Comparison of ENCODE assay signal across 20 cellular contexts in genomic region chr10:34235164-34235832, GRCh38.
A peak's percentile ranks its signal among the peaks of the same experiment; 100 is the strongest.
DNase-seq lines count a peak whose midpoint lies in the region; ATAC-seq and TF ChIP-seq lines count a peak whose summit lies in the region.
"Had no signal": no experiment of that assay in that cellular context is flagged by ENCODE, and none has a peak within 500 bp of the region (broad histone marks: within the 10 kb centered on the region; RNA-seq: fewer than 3 reads in every experiment).

No MANE protein-coding gene starts in this region.

- no peaks in the 10 kb centered on the region for H4K20me1 ChIP-seq in IMR-90 (ENCODE audit: insufficient read depth, low read length)
- H4K20me1 ChIP-seq: BLaER1 treated with 17β-estradiol and CSF1 and Interleukin-3, amounts not matched to agents 10 nM and 100 nM had no signal

- no peak overlapping the region for H3K23ac ChIP-seq in IMR-90 (ENCODE audit: low read depth, low read length)

- in situ Hi-C loops in IMR-90 (cut with MboI; ENCODE audit: low sequenced_read_pairs) = no loop called here
- in situ Hi-C loops in KBM-7 (cut with MboI; ENCODE audit: low pct_unique_long_range_greater_than_20kb, low sequenced_read_pairs) = no loop called here

- intact Hi-C loops in IMR-90 (cut with micrococcal nuclease) = no loop called here
- intact Hi-C loops in CD4-positive, alpha-beta T cell (cut with DNase I, micrococcal nuclease) = no loop called here

- no peak overlapping the region for H3K27ac Mint-ChIP-seq in CD4-positive, alpha-beta T cell
- H3K27ac Mint-ChIP-seq: endodermal cell, H9, IgD-negative memory B cell had no signal

- no peak overlapping the region for H3K4ac ChIP-seq in IMR-90 (ENCODE audit: low read depth, low read length)

- no peak overlapping the region for H3K4me3 Mint-ChIP-seq in CD4-positive, alpha-beta T cell
- H3K4me3 Mint-ChIP-seq: endodermal cell, H9, IgD-negative memory B cell had no signal

- no peaks in the 10 kb centered on the region for H3K79me1 ChIP-seq in IMR-90 (ENCODE audit: low read depth in 1 of 2, low read length in 2 of 2)

- H2AK9ac ChIP-seq in IMR-90 (replicated peaks; ENCODE audit: low read depth, low read length, poor library complexity) = no peak overlapping the region

- H4K8ac ChIP-seq in IMR-90 (ENCODE audit: low read depth in 2 of 2, low read length in 2 of 2) = no peak overlapping the region

- no peak overlapping the region for H3K18ac ChIP-seq in IMR-90 (ENCODE audit: low read depth, low read length)

- H2BK120ac ChIP-seq in IMR-90 (ENCODE audit: low read depth, low read length) = no peak overlapping the region

- H3K9ac ChIP-seq in IMR-90 (ENCODE audit: low read depth, low read length) = no peak overlapping the region
- H3K9ac ChIP-seq: BLaER1 treated with 17β-estradiol and CSF1 and Interleukin-3, amounts not matched to agents 10 nM and 100 nM had no signal

- TF ChIP-seq CTCF in IMR-90 (conservative IDR thresholded peaks at IDR 0.05; ENCODE audit: low read depth, low read length) = no peak
- TF ChIP-seq CTCF in RWPE1 (conservative IDR thresholded peaks at IDR 0.05; ENCODE audit: low read depth) = no peak
- no peak for TF ChIP-seq CTCF in CD4-positive, alpha-beta T cell (IDR thresholded peaks at IDR 0.05)
- TF ChIP-seq CTCF in omental fat pad (IDR thresholded peaks at IDR 0.05) = no peak

- no TSS peak for BruUV-seq in IMR-90 (replicated peaks; lab: Mats Ljungman, UMichigan)

- no peak overlapping the region for H2BK5ac ChIP-seq in IMR-90 (ENCODE audit: low read depth, low read length, poor library complexity, severe bottlenecking)

- CTCF ChIA-PET in IMR-90 (lab: Yijun Ruan, JAX) (no interaction called here), RWPE1 (lab: Yijun Ruan, JAX) (interaction anchor here (0.6 kb wide), 2 partner anchors 14 to 1630 kb away, joined by 3 to 4 read pairs; no protein-coding TSS in a partner anchor)
- CTCF ChIA-PET in CD4-positive, alpha-beta T cell (lab: Charles Lee) = no interaction called here

- H3K36me3 ChIP-seq in IMR-90 (ENCODE audit: control insufficient read depth, insufficient read depth, low read length) = no peaks in the 10 kb centered on the region
- H3K36me3 ChIP-seq: BLaER1 treated with 17β-estradiol and CSF1 and Interleukin-3, amounts not matched to agents 10 nM and 100 nM had no signal

- peak overlapping the region; percentile 19; the same call in 1 of the 2 replicates for H3K4me2 ChIP-seq in IMR-90 (ENCODE audit: low read depth, low read length)

- H4K91ac ChIP-seq in IMR-90 (ENCODE audit: insufficient read depth, low read depth, low read length) = no peak overlapping the region

- H2AK5ac ChIP-seq in IMR-90 (ENCODE audit: low read depth, low read length) = no peak overlapping the region

- H3K9me3 Mint-ChIP-seq in CD4-positive, alpha-beta T cell = no peaks in the 10 kb centered on the region
- H3K9me3 Mint-ChIP-seq: endodermal cell, H9, IgD-negative memory B cell had no signal

- dilution Hi-C loops in IMR-90 (cut with HindIII; ENCODE audit: low sequenced_read_pairs, unreplicated experiment) = no loop called here

- no peak for ATAC-seq in IMR-90 (ENCODE audit: low read depth)
- ATAC-seq in CD4-positive, alpha-beta T cell (ENCODE audit: poor library complexity) = no peak
- no peak for ATAC-seq in GM18907 (IDR thresholded peaks at IDR 0.05; ENCODE audit: unreplicated experiment)
- no peak for ATAC-seq in omental fat pad (ENCODE audit: low FRiP score)

- no peak overlapping the region for H3K56ac ChIP-seq in IMR-90 (ENCODE audit: extremely low read depth, insufficient read depth, low read length)

- no peak overlapping the region for H3K14ac ChIP-seq in IMR-90 (replicated peaks; ENCODE audit: low read depth, low read length)

- POLR2A ChIA-PET in IMR-90 (lab: Charles Lee; ENCODE audit: unreplicated experiment) (interaction anchor here (0.5 kb wide), 1 partner anchor 14 kb away, joined by 3 read pairs; no protein-coding TSS in a partner anchor), RWPE1 (lab: Yijun Ruan, JAX; ENCODE audit: low non-redundant PET) (no interaction called here)
- POLR2A ChIA-PET in CD4-positive, alpha-beta T cell (lab: Charles Lee) = no interaction called here

- H3K4me1 Mint-ChIP-seq in CD4-positive, alpha-beta T cell (ENCODE audit: low read depth) = no peaks in the 10 kb centered on the region
- H3K4me1 Mint-ChIP-seq: IgD-negative memory B cell had no signal

- no peak overlapping the region for H2AFZ ChIP-seq in IMR-90 (replicated peaks; ENCODE audit: low read length, poor library complexity)

- no peaks in the 10 kb centered on the region for H3K36me3 Mint-ChIP-seq in CD4-positive, alpha-beta T cell (ENCODE audit: low read depth)

- H3K9me1 ChIP-seq in IMR-90 (ENCODE audit: insufficient read depth, low read length) = no peaks in the 10 kb centered on the region

- peak; percentile 85 for DNase-seq in DMS53 (lab: John Stamatoyannopoulos, UW)
- peak; percentile 83 for DNase-seq in IMR-90
- DNase-seq in RWPE1 (ENCODE audit: low spot score) = peak; percentile 64
- DNase-seq in glomerular visceral epithelial cell (ENCODE audit: extremely low spot score) = peak; percentile 58
- no peak for DNase-seq in KBM-7
- DNase-seq in CD4-positive, alpha-beta T cell = no peak
- DNase-seq in omental fat pad (ENCODE audit: low spot score) = no peak
- DNase-seq: activated CD4-positive, CD25-positive, alpha-beta regulatory T cell; activated T-cell treated with anti-CD3 and anti-CD28 coated beads, Interleukin-2, amount 50 U/mL, for 48 hours; anterior cingulate cortex; endodermal cell; H9; hippocampal formation; NCI-H446; stimulated activated CD4-positive, alpha-beta T cell treated with anti-CD3 and anti-CD28 coated beads, Interleukin-2, amount 100 ng/mL, for 48 hours; stimulated activated naive CD4-positive, alpha-beta T cell had no signal

- H3K4me1 ChIP-seq in IMR-90 (ENCODE audit: control insufficient read depth, insufficient read depth, low read length) = peaks cover 5% of the 10 kb centered on the region

- no peaks in the 10 kb centered on the region for H3K27me3 ChIP-seq in IMR-90 (ENCODE audit: control insufficient read depth, insufficient read depth, low read length)
- H3K27me3 ChIP-seq in CD4-positive, alpha-beta T cell (ENCODE audit: control insufficient read depth, insufficient read depth, low read length) = no peaks in the 10 kb centered on the region
- H3K27me3 ChIP-seq: BLaER1 treated with 17β-estradiol and CSF1 and Interleukin-3, amounts not matched to agents 10 nM and 100 nM had no signal

- H4K5ac ChIP-seq in IMR-90 (ENCODE audit: low read depth, low read length) = no peak overlapping the region

- no peak for TF ChIP-seq RAD21 in IMR-90 (IDR thresholded peaks at IDR 0.05; ENCODE audit: low read length)

- WGBS in IMR-90 (ENCODE audit: extremely low coverage in 2 of 2, insufficient read length in 1 of 2), 2 experiments = no CpG with 5 or more reads among the region's 7 CpGs

- no peak overlapping the region for H2BK20ac ChIP-seq in IMR-90 (ENCODE audit: low read depth, low read length)

- H2BK15ac ChIP-seq in IMR-90 (ENCODE audit: low read depth, low read length) = no peak overlapping the region

- no peaks in the 10 kb centered on the region for H3K27me3 Mint-ChIP-seq in CD4-positive, alpha-beta T cell
- H3K27me3 Mint-ChIP-seq: IgD-negative memory B cell had no signal

- H3K9me3 ChIP-seq in IMR-90 (ENCODE audit: control insufficient read depth, insufficient read depth, low read length) = no peaks in the 10 kb centered on the region
- no peaks in the 10 kb centered on the region for H3K9me3 ChIP-seq in CD4-positive, alpha-beta T cell (ENCODE audit: control insufficient read depth, low read length)
- H3K9me3 ChIP-seq: BLaER1 treated with 17β-estradiol and CSF1 and Interleukin-3, amounts not matched to agents 10 nM and 100 nM had no signal

- no peak overlapping the region for H3K4me3 ChIP-seq in IMR-90 (ENCODE audit: insufficient read depth, low read depth, low read length)
- H3K4me3 ChIP-seq: BLaER1 treated with 17β-estradiol and CSF1 and Interleukin-3, amounts not matched to agents 10 nM and 100 nM; SK-N-MC had no signal

- H3K27ac ChIP-seq in IMR-90 (ENCODE audit: insufficient read depth, low read length) (no peak overlapping the region), RWPE1 (no peak overlapping the region)
- no peak overlapping the region for H3K27ac ChIP-seq in CD4-positive, alpha-beta T cell (ENCODE audit: low read depth, low read length)
- H3K27ac ChIP-seq: BLaER1 treated with 17β-estradiol and CSF1 and Interleukin-3, amounts not matched to agents 10 nM and 100 nM; SK-N-MC had no signal

- TF ChIP-seq POLR2A in IMR-90 (IDR thresholded peaks at IDR 0.05; ENCODE audit: low read depth, low read length) = no peak

TF ChIP-seq in IMR-90, 13 proteins besides CTCF, POLR2A, EP300 and RAD21:
- 0 out of 2 replicates have a peak, but pooled peaks have one; percentile 5 for TF ChIP-seq MAFK (IDR thresholded peaks at IDR 0.05; ENCODE audit: low read depth, low read length)
- no peak for TF ChIP-seq SMC3 (IDR thresholded peaks at IDR 0.05; ENCODE audit: low read depth, low read length)

Comparison
In these comparisons a context has a peak if more than half of its experiments do, and no peak if none do; other contexts are left out.
1. DNase-seq: peak in DMS53 (single experiment), IMR-90 (single experiment), RWPE1 (single experiment) and glomerular visceral epithelial cell (single experiment); none in KBM-7 (single experiment), CD4-positive, alpha-beta T cell (0 of 10) and omental fat pad (single experiment).